ENCODE assay signal across 15 cellular contexts in genomic region chr10:129960493-129961273, GRCh38. TPM values are rescaled to one million over a fixed set of nuclear protein-coding genes. Genes with fewer than 3 reads are reported as not detected.
DNase-seq lines count a peak whose midpoint lies in the region.
"Had no signal": no experiment of that assay in that cellular context is flagged by ENCODE, and none has a peak within 500 bp of the region (broad histone marks: within the 10 kb centered on the region; RNA-seq: fewer than 3 reads in every experiment).

No MANE protein-coding gene starts in this region.

- H3K36me3 ChIP-seq in SK-N-MC (ENCODE audit: insufficient read depth, low read length), result peaks cover 54% of the 10 kb centered on the region
- no peaks in the 10 kb centered on the region for H3K36me3 ChIP-seq in iPS-15b (ENCODE audit: control insufficient read depth, insufficient read depth, low read length)
- peaks cover 9% of the 10 kb centered on the region for H3K36me3 ChIP-seq in skeletal muscle satellite cell (ENCODE audit: insufficient read depth, low read length)

- POLR2A ChIA-PET in activated CD4-positive, alpha-beta T cell treated with anti-CD3 and anti-CD28 coated beads, Interleukin-2, amount 10 ng/mL, durations not matched to agents 7 days and 5 days (lab: Charles Lee), result no interaction called here

- CTCF ChIA-PET in activated CD4-positive, alpha-beta T cell treated with anti-CD3 and anti-CD28 coated beads, Interleukin-2, amount 10 ng/mL, durations not matched to agents 7 days and 5 days (lab: Charles Lee), result no interaction called here

- H3K9me3 ChIP-seq in SK-N-MC (ENCODE audit: low read depth, low read length) (no peaks in the 10 kb centered on the region), iPS-15b (ENCODE audit: control insufficient read depth, insufficient read depth, low read length) (no peaks in the 10 kb centered on the region), skeletal muscle satellite cell (replicated peaks; ENCODE audit: low read length) (no peaks in the 10 kb centered on the region)

- H3K27ac Mint-ChIP-seq in activated CD4-positive, alpha-beta T cell treated with anti-CD3 and anti-CD28 coated beads, Interleukin-2, amount 10 ng/mL, durations not matched to agents 7 days and 5 days, result peak overlapping the region; percentile 74
- H3K27ac Mint-ChIP-seq: activated CD8-positive, alpha-beta memory T cell treated with anti-CD3 and anti-CD28 coated beads, Interleukin-2, amount 10 ng/mL, durations not matched to agents 7 days and 5 days had no signal

- H3K27me3 Mint-ChIP-seq in activated CD4-positive, alpha-beta T cell treated with anti-CD3 and anti-CD28 coated beads, Interleukin-2, amount 10 ng/mL, durations not matched to agents 7 days and 5 days, result peaks cover 70% of the 10 kb centered on the region

- H3K27me3 ChIP-seq in iPS-15b (ENCODE audit: control insufficient read depth, insufficient read depth, low read length), result peaks cover 89% of the 10 kb centered on the region
- peaks cover 25% of the 10 kb centered on the region for H3K27me3 ChIP-seq in skeletal muscle satellite cell (ENCODE audit: control insufficient read depth, insufficient read depth, low read length)

- peaks cover 4% of the 10 kb centered on the region for H3K36me3 Mint-ChIP-seq in activated CD4-positive, alpha-beta T cell treated with anti-CD3 and anti-CD28 coated beads, Interleukin-2, amount 10 ng/mL, durations not matched to agents 7 days and 5 days (ENCODE audit: low read depth)

- peaks cover 27% of the 10 kb centered on the region for H3K4me1 ChIP-seq in iPS-15b (ENCODE audit: control insufficient read depth, insufficient read depth, low read length)
- H3K4me1 ChIP-seq in skeletal muscle satellite cell (ENCODE audit: control insufficient read depth, insufficient read depth, low read length), result peaks cover 29% of the 10 kb centered on the region

- peak overlapping the region; percentile 79 for H3K27ac ChIP-seq in SK-N-MC

- H3K9ac ChIP-seq in SK-N-MC (ENCODE audit: insufficient read length), result peak overlapping the region; percentile 83
- no peak overlapping the region for H3K9ac ChIP-seq in iPS-15b (ENCODE audit: low read depth, low read length)
- H3K9ac ChIP-seq in skeletal muscle satellite cell (ENCODE audit: low read depth, low read length), result peak overlapping the region; percentile 89

- no peak for DNase-seq in activated CD4-positive, alpha-beta T cell treated with anti-CD3 and anti-CD28 coated beads, Interleukin-2, amount 10 ng/mL, durations not matched to agents 7 days and 5 days
- DNase-seq in activated CD4-positive, alpha-beta T cell treated with anti-CD3 and anti-CD28 coated beads for 4 hours, result no peak
- DNase-seq in SK-N-MC (ENCODE audit: low read depth, low spot score) (no peak), NCI-H82 (lab: John Stamatoyannopoulos, UW) (no peak), germinal center (ENCODE audit: low spot score) (no peak), NCI-H2196 (lab: John Stamatoyannopoulos, UW; ENCODE audit: unreplicated experiment) (no peak)
- DNase-seq: activated CD8-positive, alpha-beta memory T cell treated with anti-CD3 and anti-CD28 coated beads, Interleukin-2, amount 10 ng/mL, durations not matched to agents 7 days and 5 days; aorta; DMS79; NCI-H1092 had no signal

- H3K9me3 Mint-ChIP-seq in activated CD4-positive, alpha-beta T cell treated with anti-CD3 and anti-CD28 coated beads, Interleukin-2, amount 10 ng/mL, durations not matched to agents 7 days and 5 days, result no peaks in the 10 kb centered on the region

- H3K4me3 Mint-ChIP-seq in activated CD4-positive, alpha-beta T cell treated with anti-CD3 and anti-CD28 coated beads, Interleukin-2, amount 10 ng/mL, durations not matched to agents 7 days and 5 days, result peak overlapping the region; percentile 38
- H3K4me3 Mint-ChIP-seq: activated CD8-positive, alpha-beta memory T cell treated with anti-CD3 and anti-CD28 coated beads, Interleukin-2, amount 10 ng/mL, durations not matched to agents 7 days and 5 days had no signal

- H3K4me1 Mint-ChIP-seq in activated CD4-positive, alpha-beta T cell treated with anti-CD3 and anti-CD28 coated beads, Interleukin-2, amount 10 ng/mL, durations not matched to agents 7 days and 5 days, result peaks cover 18% of the 10 kb centered on the region

- H3K4me3 ChIP-seq in SK-N-MC (peak overlapping the region; percentile 87), iPS-15b (ENCODE audit: low read depth, low read length) (peak overlapping the region; percentile 39), skeletal muscle satellite cell (ENCODE audit: low read length) (peak overlapping the region; percentile 90)
- H3K4me3 ChIP-seq: GM12878, smooth muscle cell had no signal

- peak overlapping the region; percentile 70 for H3K4me2 ChIP-seq in skeletal muscle satellite cell (ENCODE audit: low read length)

RNA-seq across cellular contexts. Expression of gene EBF3, which starts 3.4 kb away (rescaled TPM):
- total RNA-seq in activated CD4-positive, alpha-beta T cell treated with anti-CD3 and anti-CD28 coated beads, Interleukin-2, amount 10 ng/mL, durations not matched to agents 7 days and 5 days, result not detected
- total RNA-seq in skeletal muscle satellite cell (2012; rRNA removed), result 12.9 and 16.2 TPM in 2 replicates
- total RNA-seq: activated CD8-positive, alpha-beta memory T cell treated with anti-CD3 and anti-CD28 coated beads, Interleukin-2, amount 10 ng/mL, durations not matched to agents 7 days and 5 days; GM12878; HT-29; smooth muscle cell had no signal

Comparison
In these comparisons a context has a peak if more than half of its experiments do, and no peak if none do; other contexts are left out.
1. H3K4me3 ChIP-seq: peak in every context shown above with its lines; median percentile 90 in skeletal muscle satellite cell; 87 in SK-N-MC; 39 in iPS-15b.